Comparison of ENCODE assay signal across 3 cellular contexts in genomic region chr4:62415256-62415655, GRCh38.
"Had no signal": no experiment of that assay in that cellular context is flagged by ENCODE, and none has a peak within 500 bp of the region (broad histone marks: within the 10 kb centered on the region; RNA-seq: fewer than 3 reads in every experiment).

No MANE protein-coding gene starts in this region.

- DNase-seq: GDM1, GF-D8 had no signal

- H3K4me3 ChIP-seq: GM12878 had no signal
